In genomic region chr3:46258525-46258924, GRCh38 we compare ENCODE assay signal across 8 cellular contexts. TPM values are rescaled to one million over a fixed set of nuclear protein-coding genes. Genes with fewer than 3 reads are reported as not detected.
"Had no signal": no experiment of that assay in that cellular context is flagged by ENCODE, and none has a peak within 500 bp of the region (broad histone marks: within the 10 kb centered on the region; RNA-seq: fewer than 3 reads in every experiment).

No MANE protein-coding gene starts in this region.

- H3K27me3 Mint-ChIP-seq: IgD-negative memory B cell had no signal

- ATAC-seq: HCT116, HepG2 had no signal

- H3K27ac Mint-ChIP-seq: HFFc6, IgD-negative memory B cell had no signal

- DNase-seq: GM23248, GOT3, H7, HFFc6 had no signal

- H3K4me3 Mint-ChIP-seq: HFFc6, IgD-negative memory B cell had no signal

RNA-seq across cellular contexts. Expression of gene CCR3, which starts 16.3 kb away (rescaled TPM):
- total RNA-seq: GM23248, H7, HepG2, HFFc6, HT1080 had no signal

RNA-seq across cellular contexts. Expression of gene CCR1, which starts 50.4 kb away (rescaled TPM):
- total RNA-seq: GM23248, H7, HepG2, HFFc6 had no signal
